20 cellular contexts compared by ENCODE assay signal in the genomic region with DNA sequence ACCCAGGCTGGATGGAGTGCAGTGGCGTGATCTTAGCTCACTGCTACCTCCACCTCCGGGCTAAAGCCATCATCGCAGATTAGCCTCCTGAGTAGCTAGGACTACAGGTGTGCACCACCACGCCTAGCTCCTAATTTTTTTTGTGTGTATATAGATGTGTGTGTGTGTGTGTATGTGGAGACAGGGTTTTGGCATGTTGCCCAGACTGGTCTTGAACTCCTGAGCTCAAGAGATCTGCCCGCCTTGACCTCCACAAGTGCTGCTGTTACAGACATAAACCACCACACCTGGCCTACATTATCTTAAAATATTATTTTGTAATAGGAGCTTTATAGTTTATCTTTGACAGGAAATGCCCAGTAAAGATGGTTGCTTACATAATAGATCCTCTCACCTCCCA. TPM values are rescaled to one million over a fixed set of nuclear protein-coding genes. Genes with fewer than 3 reads are reported as not detected.
"Had no signal": no experiment of that assay in that cellular context is flagged by ENCODE, and none has a peak within 500 bp of the region (broad histone marks: within the 10 kb centered on the region; RNA-seq: fewer than 3 reads in every experiment).

No MANE protein-coding gene starts in this region.

- H3K36me3 ChIP-seq: left lung, ovary, prostate gland, spleen, thoracic aorta, upper lobe of left lung had no signal

- H3K27ac ChIP-seq: foreskin keratinocyte, left lung, ovary, prostate gland, spleen, thoracic aorta, upper lobe of left lung had no signal

- H3K9me3 ChIP-seq: ovary, prostate gland, thoracic aorta, upper lobe of left lung had no signal

- ATAC-seq: activated CD8-positive, alpha-beta T cell treated with anti-CD3 and anti-CD28 coated beads, Interleukin-2, amount 10 ng/mL, durations not matched to agents 7 days and 5 days; activated naive CD4-positive, alpha-beta T cell treated with anti-CD3 and anti-CD28 coated beads, Interleukin-2, amount 50 U/mL, for 72 hours; activated T-helper 17 cell treated with anti-CD3 and anti-CD28 coated beads, Interleukin-2, amount 50 U/mL, for 72 hours; foreskin keratinocyte; left lung; natural killer cell had no signal

- H3K27me3 ChIP-seq: foreskin keratinocyte, left lung, ovary, spleen, upper lobe of left lung had no signal

- H3K4me1 ChIP-seq: foreskin keratinocyte, left lung, prostate gland, spleen, upper lobe of left lung had no signal

- DNase-seq: activated CD4-positive, alpha-beta T cell treated with anti-CD3 and anti-CD28 coated beads, Interleukin-2, amount 50 U/mL, for 1 hour; activated CD8-positive, alpha-beta T cell treated with anti-CD3 and anti-CD28 coated beads, Interleukin-2, amount 10 ng/mL, durations not matched to agents 7 days and 5 days; activated T-cell treated with anti-CD3 and anti-CD28 coated beads, Interleukin-2, amount 50 U/mL, for 24 hours; aorta; effector CD8-positive, alpha-beta T cell; erythroblast; foreskin keratinocyte; left lung; natural killer cell; ovary; spleen; stimulated activated CD4-positive, alpha-beta T cell treated with anti-CD3 and anti-CD28 coated beads, Interleukin-4, amount 100 ng/mL, for 1 hour; stimulated activated naive CD4-positive, alpha-beta T cell treated with Interleukin-2 at 50 U/mL for 16 hours; upper lobe of left lung had no signal

- H3K4me3 ChIP-seq: left lung, lung, ovary, prostate gland, spleen, thoracic aorta, upper lobe of left lung had no signal

RNA-seq across cellular contexts. Expression of gene FOXP2, which starts 25.0 kb away (rescaled TPM):
- total RNA-seq: activated CD8-positive, alpha-beta T cell treated with anti-CD3 and anti-CD28 coated beads, Interleukin-2, amount 10 ng/mL, durations not matched to agents 7 days and 5 days; activated naive CD4-positive, alpha-beta T cell treated with anti-CD3 and anti-CD28 coated beads, Interleukin-2, amount 50 U/mL, for 72 hours; activated T-helper 17 cell treated with anti-CD3 and anti-CD28 coated beads, Interleukin-2, amount 50 U/mL, for 72 hours; natural killer cell; T-helper 2 cell treated with Interferon-gamma antibody and Interleukin-4, amounts not matched to agents 100 ng/mL and 5 ng/mL, for 36 hours had no signal
